In the genomic region with DNA sequence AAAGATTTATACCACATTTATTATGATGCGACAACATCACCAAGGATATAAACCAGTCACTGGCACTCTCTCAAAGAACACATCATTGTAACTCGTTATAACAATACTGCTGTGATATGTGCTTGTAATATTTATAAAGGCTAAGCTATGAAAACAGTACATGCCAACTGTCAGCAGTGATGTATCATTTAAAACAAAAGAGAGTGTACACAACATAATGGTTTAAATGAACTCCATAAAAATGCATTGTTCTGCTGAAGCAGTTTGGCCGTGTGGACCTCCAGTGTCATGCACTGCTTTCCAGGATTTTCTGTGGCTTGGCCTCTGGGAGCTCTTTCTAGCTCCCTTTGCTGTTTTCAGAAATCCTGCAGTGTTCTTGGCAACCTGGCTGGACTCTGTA, we compare ENCODE assay signal across 21 cellular contexts.
DNase-seq lines count a peak whose midpoint lies in the region; ATAC-seq and TF ChIP-seq lines count a peak whose summit lies in the region.
"Had no signal": no experiment of that assay in that cellular context is flagged by ENCODE, and none has a peak within 500 bp of the region (broad histone marks: within the 10 kb centered on the region; RNA-seq: fewer than 3 reads in every experiment).

No MANE protein-coding gene starts in this region.

- TF ChIP-seq CTCF in LNCaP clone FGC (IDR thresholded peaks at IDR 0.05; ENCODE audit: control insufficient read depth, extremely low read depth, insufficient read depth) (no peak), nephron (IDR thresholded peaks at IDR 0.05; ENCODE audit: unreplicated experiment in 3 of 3) (no peak)

- H3K36me3 Mint-ChIP-seq in nephron (ENCODE audit: low read depth) = no peaks in the 10 kb centered on the region
- no peaks in the 10 kb centered on the region for H3K36me3 Mint-ChIP-seq in stimulated activated effector memory CD8-positive, alpha-beta T cell treated with anti-CD3 and anti-CD28 coated beads, Interleukin-12 subunit alpha, Interleukin-12 subunit beta, amount 100 ng/mL, for 72 hours
- H3K36me3 Mint-ChIP-seq: memory B cell; stimulated activated naive B cell treated with anti-CD40 and anti-IgM and Interleukin-4, amounts not matched to agents 10 μg/mL and 1 μg/mL and 100 μg/mL, for 72 hours had no signal

- peak overlapping the region; percentile 58 to 87 (median 70) for H3K27ac Mint-ChIP-seq in nephron
- H3K27ac Mint-ChIP-seq in stimulated activated effector memory CD8-positive, alpha-beta T cell treated with anti-CD3 and anti-CD28 coated beads, Interleukin-12 subunit alpha, Interleukin-12 subunit beta, amount 100 ng/mL, for 72 hours = no peak overlapping the region
- H3K27ac Mint-ChIP-seq: stimulated activated naive B cell treated with anti-CD40 and anti-IgM and Interleukin-4, amounts not matched to agents 10 μg/mL and 1 μg/mL and 100 μg/mL, for 72 hours had no signal

- DNase-seq in EH (ENCODE audit: low read depth) (peak; percentile 57), LNCaP clone FGC (ENCODE audit: low read depth) (peak; percentile 95), dermis blood vessel endothelial cell (peak; percentile 20), ureter (ENCODE audit: low spot score) (no peak)
- DNase-seq in stimulated activated effector memory CD8-positive, alpha-beta T cell treated with anti-CD3 and anti-CD28 coated beads, Interleukin-12 subunit alpha, Interleukin-12 subunit beta, amount 100 ng/mL, for 72 hours (ENCODE audit: low spot score in 2 of 2) = no peak
- DNase-seq: activated CD4-positive, alpha-beta T cell treated with anti-CD3 and anti-CD28 coated beads, Interleukin-2, amount 50 U/mL, for 4 hours; AML-193; amniotic stem cell; effector memory CD4-positive, alpha-beta T cell; HCEC 1CT; NCI-H187; NCI-H526 treated with DMSO at 0.1 percent for 48 hours; ovary; SHP77 treated with DMSO at 0.1 percent for 48 hours; sigmoid colon; stimulated activated naive B cell treated with anti-CD40 and anti-IgM and Interleukin-4, amounts not matched to agents 10 μg/mL and 1 μg/mL and 100 μg/mL, for 72 hours; tibial artery had no signal

- H3K4me1 Mint-ChIP-seq in nephron = peaks cover 53% of the 10 kb centered on the region
- no peaks in the 10 kb centered on the region for H3K4me1 Mint-ChIP-seq in stimulated activated effector memory CD8-positive, alpha-beta T cell treated with anti-CD3 and anti-CD28 coated beads, Interleukin-12 subunit alpha, Interleukin-12 subunit beta, amount 100 ng/mL, for 72 hours
- H3K4me1 Mint-ChIP-seq: central memory CD8-positive, alpha-beta T cell; memory B cell; stimulated activated naive B cell treated with anti-CD40 and anti-IgM and Interleukin-4, amounts not matched to agents 10 μg/mL and 1 μg/mL and 100 μg/mL, for 72 hours had no signal

- H3K4me3 Mint-ChIP-seq in nephron = no peak overlapping the region
- no peak overlapping the region for H3K4me3 Mint-ChIP-seq in stimulated activated effector memory CD8-positive, alpha-beta T cell treated with anti-CD3 and anti-CD28 coated beads, Interleukin-12 subunit alpha, Interleukin-12 subunit beta, amount 100 ng/mL, for 72 hours
- H3K4me3 Mint-ChIP-seq: central memory CD8-positive, alpha-beta T cell; memory B cell; stimulated activated naive B cell treated with anti-CD40 and anti-IgM and Interleukin-4, amounts not matched to agents 10 μg/mL and 1 μg/mL and 100 μg/mL, for 72 hours had no signal

- H3K9me3 Mint-ChIP-seq in nephron = no peaks in the 10 kb centered on the region
- no peaks in the 10 kb centered on the region for H3K9me3 Mint-ChIP-seq in stimulated activated effector memory CD8-positive, alpha-beta T cell treated with anti-CD3 and anti-CD28 coated beads, Interleukin-12 subunit alpha, Interleukin-12 subunit beta, amount 100 ng/mL, for 72 hours
- H3K9me3 Mint-ChIP-seq: central memory CD8-positive, alpha-beta T cell had no signal

- H3K4me3 ChIP-seq in LNCaP clone FGC (ENCODE audit: low read depth, low read length) = no peak overlapping the region
- H3K4me3 ChIP-seq: ovary, sigmoid colon, tibial artery had no signal

- ATAC-seq in stimulated activated effector memory CD8-positive, alpha-beta T cell treated with anti-CD3 and anti-CD28 coated beads, Interleukin-12 subunit alpha, Interleukin-12 subunit beta, amount 100 ng/mL, for 72 hours = no peak
- no peak for ATAC-seq in GM19328 (IDR thresholded peaks at IDR 0.05; ENCODE audit: unreplicated experiment)
- ATAC-seq: stimulated activated naive B cell treated with anti-CD40 and anti-IgM and Interleukin-4, amounts not matched to agents 10 μg/mL and 1 μg/mL and 100 μg/mL, for 72 hours had no signal

- no peaks in the 10 kb centered on the region for H3K27me3 Mint-ChIP-seq in nephron (ENCODE audit: low read depth)

Comparison
In these comparisons a context has a peak if more than half of its experiments do, and no peak if none do; other contexts are left out.
1. DNase-seq: peak in EH (single experiment), LNCaP clone FGC (single experiment) and dermis blood vessel endothelial cell (single experiment); none in stimulated activated effector memory CD8-positive, alpha-beta T cell treated with anti-CD3 and anti-CD28 coated beads, Interleukin-12 subunit alpha, Interleukin-12 subunit beta, amount 100 ng/mL, for 72 hours (0 of 2) and ureter (single experiment).